Comparison of ENCODE assay signal across 14 cellular contexts in genomic region chr2:209121691-209122090, GRCh38.
DNase-seq lines count a peak whose midpoint lies in the region; ATAC-seq and TF ChIP-seq lines count a peak whose summit lies in the region.
"Had no signal": no experiment of that assay in that cellular context is flagged by ENCODE, and none has a peak within 500 bp of the region (broad histone marks: within the 10 kb centered on the region; RNA-seq: fewer than 3 reads in every experiment).

No MANE protein-coding gene starts in this region.

- no peaks in the 10 kb centered on the region for H3K4me1 ChIP-seq in testis

- peak; percentile 78 to 88 for DNase-seq in NOMO-1 (lab: John Stamatoyannopoulos, UW; ENCODE audit: unreplicated experiment in 2 of 2)
- DNase-seq in activated CD4-positive, alpha-beta T cell treated with anti-CD3 and anti-CD28 coated beads for 4 hours: no peak
- no peak for DNase-seq in HK-2 (ENCODE audit: unreplicated experiment)
- DNase-seq in EL: no peak
- DNase-seq in testis: no peak
- DNase-seq: GF-D8; NCI-H1436; stimulated activated CD4-positive, alpha-beta T cell treated with anti-CD3 and anti-CD28 coated beads, Interleukin-2, amount 100 ng/mL, for 24 hours; WERI-Rb-1 had no signal

- TF ChIP-seq POLR2A in testis (IDR thresholded peaks at IDR 0.05): no peak

- no peaks in the 10 kb centered on the region for H3K9me3 ChIP-seq in testis

- intact Hi-C loops in testis (cut with DNase I; ENCODE audit: low total_unique reads): no loop called here

- no peaks in the 10 kb centered on the region for H3K36me3 ChIP-seq in testis (ENCODE audit: low read depth, missing control alignments)
- H3K36me3 ChIP-seq: WERI-Rb-1 had no signal

- WGBS in testis, 2 donors: 88 to 89% methylated on average over 2 of the region's 2 CpGs

- TF ChIP-seq CTCF in testis (IDR thresholded peaks at IDR 0.05): no peak

- ATAC-seq in GM18508 (IDR thresholded peaks at IDR 0.05; ENCODE audit: insufficient read depth, unreplicated experiment) (peak; percentile 96), GM21390 (IDR thresholded peaks at IDR 0.05; ENCODE audit: unreplicated experiment) (peak; percentile 97), HG03045 (IDR thresholded peaks at IDR 0.05; ENCODE audit: unreplicated experiment) (peak; percentile 88)
- ATAC-seq: activated T-helper 17 cell treated with anti-CD3 and anti-CD28 coated beads, Interleukin-2, amount 50 U/mL, for 72 hours; Panc1 had no signal

- H3K27me3 ChIP-seq in testis: no peaks in the 10 kb centered on the region

- no peak overlapping the region for H3K27ac ChIP-seq in testis
- H3K27ac ChIP-seq: WERI-Rb-1 had no signal

- H3K4me3 ChIP-seq in testis: no peak overlapping the region

Comparison
In these comparisons a context has a peak if more than half of its experiments do, and no peak if none do; other contexts are left out.
1. DNase-seq: peak in NOMO-1 (2 of 2); none in activated CD4-positive, alpha-beta T cell treated with anti-CD3 and anti-CD28 coated beads for 4 hours (0 of 2), HK-2 (single experiment), EL (single experiment) and testis (single experiment).
2. Peak in every context shown above with its lines, with median percentiles within 50 percentile points of each other: ATAC-seq.